ENCODE assay signal across 10 cellular contexts in the genomic region with DNA sequence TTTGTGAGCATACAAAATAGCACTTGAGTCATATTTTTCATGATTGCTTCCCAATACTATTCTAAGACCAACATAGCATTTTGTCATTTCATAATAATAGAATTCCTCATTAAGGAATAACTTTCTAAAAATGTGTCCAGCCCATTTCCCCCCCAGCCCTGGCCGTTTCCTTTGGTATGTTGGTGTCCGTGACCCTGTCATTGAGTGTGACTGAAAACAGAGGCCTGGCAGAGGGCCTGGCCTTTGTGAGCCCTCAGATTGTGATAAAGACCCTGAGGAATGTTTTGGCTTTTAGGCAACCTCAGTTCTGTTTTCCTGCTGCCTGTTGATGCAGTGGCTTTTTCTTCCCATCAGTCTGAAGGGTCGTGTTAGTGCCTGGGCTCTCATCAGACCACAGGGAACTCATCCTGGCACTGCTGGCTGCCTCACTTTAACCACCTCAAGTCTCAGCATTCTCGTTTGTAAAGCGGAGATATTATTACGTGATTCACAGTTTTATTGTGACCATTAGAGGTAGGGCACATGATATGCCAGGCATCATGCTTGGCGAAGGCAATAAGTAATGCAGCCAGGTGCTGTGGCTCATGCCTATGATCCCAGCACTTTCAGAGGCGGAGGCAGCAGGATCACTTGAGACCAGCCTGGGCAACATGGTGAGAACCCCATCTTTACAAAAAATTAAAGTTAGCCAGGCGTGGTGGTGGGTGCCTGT. TPM values are rescaled to one million over a fixed set of nuclear protein-coding genes. Genes with fewer than 3 reads are reported as not detected.
DNase-seq lines count a peak whose midpoint lies in the region; ATAC-seq and TF ChIP-seq lines count a peak whose summit lies in the region.
"Had no signal": no experiment of that assay in that cellular context is flagged by ENCODE, and none has a peak within 500 bp of the region (broad histone marks: within the 10 kb centered on the region; RNA-seq: fewer than 3 reads in every experiment).

No MANE protein-coding gene starts in this region.

- H3K9me3 Mint-ChIP-seq in type B pancreatic cell, result no peaks in the 10 kb centered on the region
- H3K9me3 Mint-ChIP-seq: IgD-negative memory B cell had no signal

- 48 to 54% methylated on average over 9 of the region's 9 CpGs for WGBS in esophagus, 2 donors

- peaks cover 31% of the 10 kb centered on the region for H3K4me1 ChIP-seq in PC-3 (ENCODE audit: insufficient read depth, low read length)
- peaks cover 0 to 10% of the 10 kb centered on the region in 2 donors for H3K4me1 ChIP-seq in esophagus (ENCODE audit: control insufficient read depth in 2 of 2, insufficient read depth in 2 of 2, low read length in 1 of 2)
- peaks cover 50% of the 10 kb centered on the region for H3K4me1 ChIP-seq in mucosa of descending colon (ENCODE audit: low read depth)

- CTCF ChIA-PET in PC-3 (lab: Charles Lee), result no interaction called here

- no peaks in the 10 kb centered on the region for H3K27me3 ChIP-seq in PC-3 (ENCODE audit: low read length)
- H3K27me3 ChIP-seq in esophagus (ENCODE audit: control insufficient read depth in 1 of 2, insufficient read depth in 2 of 2, low read length in 2 of 2), result no peaks in the 10 kb centered on the region

- peaks cover 99% of the 10 kb centered on the region for H3K79me2 ChIP-seq in PC-3 (ENCODE audit: low read length)

- no peak overlapping the region for H3K9ac ChIP-seq in PC-3 (ENCODE audit: low read length)

- peaks cover 3% of the 10 kb centered on the region for H3F3A ChIP-seq in PC-3 (ENCODE audit: low read length, unreplicated experiment)

- no peaks in the 10 kb centered on the region for H3K27me3 Mint-ChIP-seq in type B pancreatic cell
- H3K27me3 Mint-ChIP-seq: IgD-negative memory B cell had no signal

- H4K20me1 ChIP-seq in PC-3 (ENCODE audit: low read length), result peaks cover 8% of the 10 kb centered on the region; the same call in 1 of the 2 replicates

- no peak for TF ChIP-seq CTCF in PC-3 (conservative IDR thresholded peaks at IDR 0.05; ENCODE audit: low read depth, low read length)
- no peak for TF ChIP-seq CTCF in mucosa of descending colon (IDR thresholded peaks at IDR 0.05)
- TF ChIP-seq CTCF in type B pancreatic cell (conservative IDR thresholded peaks at IDR 0.05), result no peak

- H3K9me2 ChIP-seq in PC-3 (replicated peaks; ENCODE audit: low read length), result no peaks in the 10 kb centered on the region

- H3K4me1 Mint-ChIP-seq in type B pancreatic cell (ENCODE audit: unreplicated experiment), result peaks cover 24% of the 10 kb centered on the region

- H2AFZ ChIP-seq in PC-3 (ENCODE audit: low read length), result no peak overlapping the region

- H3K27ac ChIP-seq in PC-3 (ENCODE audit: low read length) (peak overlapping the region; percentile 65), esophagus (ENCODE audit: low read depth in 2 of 2, low read length in 1 of 2) (peak overlapping the region; percentile 77 to 91)

- peak overlapping the region; percentile 46; the same call in 1 of the 2 replicates for H3K4me3 ChIP-seq in PC-3 (ENCODE audit: low read length)
- no peak overlapping the region for H3K4me3 ChIP-seq in esophagus (ENCODE audit: low read depth in 1 of 2, low read length in 2 of 2)
- H3K4me3 ChIP-seq in mucosa of descending colon, result no peak overlapping the region

- H3K9me3 ChIP-seq in PC-3 (ENCODE audit: low read length) (no peaks in the 10 kb centered on the region), esophagus (ENCODE audit: control insufficient read depth in 2 of 2, insufficient read depth in 1 of 2, low read depth in 1 of 2, low read length in 1 of 2) (no peaks in the 10 kb centered on the region), mucosa of descending colon (no peaks in the 10 kb centered on the region)

- no peaks in the 10 kb centered on the region for H3K36me3 Mint-ChIP-seq in type B pancreatic cell

- ATAC-seq in PC-3, result peak; percentile 48
- ATAC-seq in mucosa of descending colon, result peak; percentile 56
- no peak for ATAC-seq in GM21576 (IDR thresholded peaks at IDR 0.05; ENCODE audit: unreplicated experiment)

- POLR2A ChIA-PET in PC-3 (lab: Charles Lee; ENCODE audit: unreplicated experiment), result interaction anchor here (0.7 kb wide), 1 partner anchor 27 kb away, joined by 8 read pairs; no protein-coding TSS in a partner anchor

- H3K36me3 ChIP-seq in PC-3 (ENCODE audit: low read depth, low read length), result peaks cover 9% of the 10 kb centered on the region
- H3K36me3 ChIP-seq in esophagus (ENCODE audit: control insufficient read depth in 2 of 2, insufficient read depth in 2 of 2, low read length in 1 of 2), result no peaks in the 10 kb centered on the region
- H3K36me3 ChIP-seq in mucosa of descending colon (ENCODE audit: low read depth), result no peaks in the 10 kb centered on the region

- H3K27ac Mint-ChIP-seq in type B pancreatic cell, result peak overlapping the region; percentile 79
- H3K27ac Mint-ChIP-seq: IgD-negative memory B cell had no signal

- peak overlapping the region; percentile 23 for H3K4me3 Mint-ChIP-seq in type B pancreatic cell
- H3K4me3 Mint-ChIP-seq: IgD-negative memory B cell had no signal

- peak overlapping the region; percentile 78 for H3K4me2 ChIP-seq in PC-3 (ENCODE audit: low read length)

- no TSS peak for BruUV-seq in PC-3 (replicated peaks; lab: Mats Ljungman, UMichigan)

- DNase-seq in PC-3 (peak; percentile 17), mucosa of descending colon (no peak), type B pancreatic cell (ENCODE audit: extremely low spot score, unreplicated experiment) (no peak), AML-193 (lab: John Stamatoyannopoulos, UW) (no peak), COR-L47 (lab: John Stamatoyannopoulos, UW) (no peak)
- no peak for DNase-seq in activated effector memory CD4-positive, alpha-beta T cell treated with anti-CD3 and anti-CD28 coated beads, Interleukin-2, amount 50 U/mL, for 16 hours
- DNase-seq: activated naive CD4-positive, alpha-beta T cell treated with anti-CD3 and anti-CD28 coated beads, Interleukin-2, amount 50 U/mL, for 16 hours had no signal

- intact Hi-C loops in PC-3 (cut with micrococcal nuclease) (no loop called here), mucosa of descending colon (cut with DNase I, micrococcal nuclease) (no loop called here)

RNA-seq across cellular contexts. Expression of a gene that starts 13.8 kb away (rescaled TPM):
- 442 and 650 TPM in 2 replicates for total RNA-seq in PC-3 (2014; rRNA removed)
- polyA plus RNA-seq in esophagus, result 100 to 1,000 TPM; 230 to 334 TPM
- 100 to 1,000 TPM; 355 to 802 (median 787) TPM for total RNA-seq in mucosa of descending colon
- total RNA-seq in type B pancreatic cell (ENCODE audit: low replicate concordance), result 243 and 526 TPM in 2 replicates

RNA-seq across cellular contexts. Expression of a gene that starts 22.0 kb away (rescaled TPM):
- not detected in 2 replicates for total RNA-seq in PC-3 (2014; rRNA removed)
- polyA plus RNA-seq in esophagus, result 10 to 100 TPM; 31.2 to 77.0 TPM
- total RNA-seq in mucosa of descending colon, result 100 to 1,000 TPM in 1 of 3 donors, 10 to 100 TPM in 1, 1 to 10 TPM in 1; 9.0 to 186 (median 19.9) TPM
- 14.9 and 20.7 TPM in 2 replicates for total RNA-seq in type B pancreatic cell (ENCODE audit: low replicate concordance)

RNA-seq across cellular contexts. Expression of a gene that starts 25.9 kb away (rescaled TPM):
- total RNA-seq in PC-3 (2014; rRNA removed) (169 and 212 TPM in 2 replicates), mucosa of descending colon (100 to 1,000 TPM in 2 of 3 donors, 10 to 100 TPM in 1; 82.5 to 310 (median 235) TPM), type B pancreatic cell (ENCODE audit: low replicate concordance) (46.8 and 270 TPM in 2 replicates)
- 1,000 to 10,000 TPM in 1 of 2 donors, 100 to 1,000 TPM in 1; 826 to 1,919 TPM for polyA plus RNA-seq in esophagus

RNA-seq across cellular contexts. Expression of a gene that starts 37.6 kb away (rescaled TPM):
- 62.9 and 72.3 TPM in 2 replicates for total RNA-seq in PC-3 (2014; rRNA removed)
- 10 to 100 TPM; 26.0 to 40.3 TPM for polyA plus RNA-seq in esophagus
- total RNA-seq in mucosa of descending colon, result 10 to 100 TPM; 21.4 to 31.5 (median 23.9) TPM
- total RNA-seq in type B pancreatic cell (ENCODE audit: low replicate concordance), result 41.0 and 42.9 TPM in 2 replicates

RNA-seq across cellular contexts. Expression of a gene that starts 41.5 kb away (rescaled TPM):
- 3.3 and 6.7 TPM in 2 replicates for total RNA-seq in PC-3 (2014; rRNA removed)
- polyA plus RNA-seq in esophagus, result 10 to 100 TPM; 19.5 to 30.2 TPM
- total RNA-seq in mucosa of descending colon, result 10 to 100 TPM; 24.8 to 27.8 (median 25.6) TPM
- 5.2 and 14.4 TPM in 2 replicates for total RNA-seq in type B pancreatic cell (ENCODE audit: low replicate concordance)
